In the genomic region with DNA sequence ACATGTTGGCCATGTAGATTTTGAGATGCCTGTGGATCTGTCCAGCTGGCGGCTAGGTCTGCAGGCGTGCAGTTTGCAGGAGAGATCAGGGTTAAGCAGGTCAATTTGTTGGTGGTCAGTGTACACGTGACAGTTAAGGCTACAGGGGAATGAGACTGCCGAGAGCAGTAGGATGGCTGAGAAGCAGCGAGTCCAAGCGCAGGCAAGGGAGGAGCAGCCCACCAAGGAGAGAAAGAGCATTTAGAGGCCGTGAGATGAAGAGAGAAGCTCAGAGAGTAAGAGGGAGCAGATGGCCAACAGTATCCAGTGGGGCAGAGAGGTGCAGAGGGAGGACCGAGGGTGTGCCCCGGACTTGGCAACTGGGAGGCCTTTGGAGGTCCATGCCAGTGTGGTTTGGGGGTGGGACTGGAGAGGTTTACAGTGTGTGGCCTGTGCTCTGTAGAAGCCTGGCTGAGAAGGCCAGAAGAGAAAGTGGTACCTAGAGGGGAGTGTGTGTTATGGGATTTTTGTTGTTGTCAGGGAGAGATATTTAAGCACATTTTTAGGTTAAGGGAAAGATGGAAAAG, we compare ENCODE assay signal across 14 cellular contexts.
"Had no signal": no experiment of that assay in that cellular context is flagged by ENCODE, and none has a peak within 500 bp of the region (broad histone marks: within the 10 kb centered on the region; RNA-seq: fewer than 3 reads in every experiment).

No MANE protein-coding gene starts in this region.

- H3K27ac ChIP-seq: lower lobe of right lung, skin epidermis had no signal

- ATAC-seq: activated CD8-positive, alpha-beta T cell treated with anti-CD3 and anti-CD28 coated beads, Interleukin-2, amount 10 ng/mL, durations not matched to agents 7 days and 5 days; esophagus mucosa; natural killer cell had no signal

- H3K36me3 ChIP-seq: lower lobe of right lung, uterus had no signal

- DNase-seq: activated CD4-positive, alpha-beta T cell treated with anti-CD3 and anti-CD28 coated beads, Interleukin-2, amount 10 ng/mL, durations not matched to agents 7 days and 5 days; activated CD8-positive, alpha-beta T cell treated with anti-CD3 and anti-CD28 coated beads, Interleukin-2, amount 10 ng/mL, durations not matched to agents 7 days and 5 days; activated naive CD4-positive, alpha-beta T cell treated with Interleukin-2 at 50 U/mL for 16 hours; activated naive CD8-positive, alpha-beta T cell treated with anti-CD3 and anti-CD28 coated beads, Interleukin-2, amount 10 ng/mL, durations not matched to agents 7 days and 5 days; activated T-cell treated with anti-CD3 and anti-CD28 coated beads, Interleukin-2, amount 50 U/mL, for 24 hours; effector CD4-positive, alpha-beta T cell; left cardiac atrium; lower lobe of right lung; natural killer cell; stimulated activated naive CD8-positive, alpha-beta T cell treated with anti-CD3 and anti-CD28 coated beads, Interleukin-15, amount 100 ng/mL, for 72 hours; uterus had no signal

- H3K9me3 ChIP-seq: lower lobe of right lung, uterus had no signal

- H3K27me3 ChIP-seq: uterus had no signal

- H3K4me1 ChIP-seq: uterus had no signal

- H3K4me3 ChIP-seq: lower lobe of right lung, skin epidermis, uterus had no signal

- FAIRE-seq: islet of Langerhans had no signal
